In genomic region chr1:156214024-156214748, GRCh38 we compare ENCODE assay signal across 8 cellular contexts. TPM values are rescaled to one million over a fixed set of nuclear protein-coding genes. Genes with fewer than 3 reads are reported as not detected.
DNase-seq lines count a peak whose midpoint lies in the region; ATAC-seq and TF ChIP-seq lines count a peak whose summit lies in the region.

No MANE protein-coding gene starts in this region.

- H3K4me1 ChIP-seq in skeletal muscle tissue (ENCODE audit: control insufficient read depth in 3 of 3, insufficient read depth in 3 of 3, low read length in 3 of 3): peaks cover 19 to 30% (median 19%) of the 10 kb centered on the region in 3 donors

- no peaks in the 10 kb centered on the region for H3K27me3 ChIP-seq in skeletal muscle tissue (ENCODE audit: control insufficient read depth in 3 of 3, insufficient read depth in 3 of 3, low read length in 3 of 3)

- H3K27me3 Mint-ChIP-seq in T-helper 1 cell treated with Interleukin-12 subunit alpha and Interleukin-12 subunit beta and Interleukin-4 antibody, amounts not matched to agents 30 μg/mL and 1 μg/mL, for 36 hours (ENCODE audit: low read depth): no peaks in the 10 kb centered on the region

- peak overlapping the region; percentile 92 to 99 (median 96) for H3K9ac ChIP-seq in skeletal muscle tissue (ENCODE audit: low read depth in 1 of 3, low read length in 3 of 3)

- H3K27ac ChIP-seq in skeletal muscle tissue (ENCODE audit: low read depth, low read length): peak overlapping the region; percentile 96

- H3K4me3 ChIP-seq in fibroblast of mammary gland (ENCODE audit: control insufficient read depth, low read depth, low read length): peak overlapping the region; percentile 94
- peak overlapping the region; percentile 92 to 98 (median 96) for H3K4me3 ChIP-seq in skeletal muscle tissue (ENCODE audit: low read length in 3 of 3)

- TF ChIP-seq CTCF in fibroblast of mammary gland (conservative IDR thresholded peaks at IDR 0.05; ENCODE audit: control insufficient read depth, insufficient read depth, low read depth, low read length): no peak

- H3K4me3 Mint-ChIP-seq in T-helper 1 cell treated with Interleukin-12 subunit alpha and Interleukin-12 subunit beta and Interleukin-4 antibody, amounts not matched to agents 30 μg/mL and 1 μg/mL, for 36 hours: peak overlapping the region; percentile 89

- peaks cover 34% of the 10 kb centered on the region for H3K36me3 Mint-ChIP-seq in T-helper 1 cell treated with Interleukin-12 subunit alpha and Interleukin-12 subunit beta and Interleukin-4 antibody, amounts not matched to agents 30 μg/mL and 1 μg/mL, for 36 hours (ENCODE audit: low read depth)

- H3K9me3 Mint-ChIP-seq in T-helper 1 cell treated with Interleukin-12 subunit alpha and Interleukin-12 subunit beta and Interleukin-4 antibody, amounts not matched to agents 30 μg/mL and 1 μg/mL, for 36 hours: peaks cover 1% of the 10 kb centered on the region

- no peak for ATAC-seq in GM18519 (IDR thresholded peaks at IDR 0.05; ENCODE audit: low FRiP score, unreplicated experiment)

- peaks cover 14 to 18% (median 18%) of the 10 kb centered on the region in 3 donors for H3K36me3 ChIP-seq in skeletal muscle tissue (ENCODE audit: control insufficient read depth in 3 of 3, insufficient read depth in 3 of 3, low read length in 3 of 3)

- H3K27ac Mint-ChIP-seq in T-helper 1 cell treated with Interleukin-12 subunit alpha and Interleukin-12 subunit beta and Interleukin-4 antibody, amounts not matched to agents 30 μg/mL and 1 μg/mL, for 36 hours: peak overlapping the region; percentile 96

- H3K9me3 ChIP-seq in skeletal muscle tissue (ENCODE audit: control insufficient read depth in 3 of 3, low read length in 3 of 3): no peaks in the 10 kb centered on the region

- H3K4me1 Mint-ChIP-seq in T-helper 1 cell treated with Interleukin-12 subunit alpha and Interleukin-12 subunit beta and Interleukin-4 antibody, amounts not matched to agents 30 μg/mL and 1 μg/mL, for 36 hours (ENCODE audit: low read depth): peaks cover 41% of the 10 kb centered on the region

- peak; percentile 53 for DNase-seq in activated CD4-positive, alpha-beta T cell treated with anti-CD3 and anti-CD28 coated beads for 48 hours
- DNase-seq in activated CD4-positive, alpha-beta T cell treated with anti-CD3 and anti-CD28 coated beads, Interleukin-2, amount 50 U/mL, for 4 hours: no peak
- DNase-seq in fibroblast of mammary gland (ENCODE audit: low read depth) (peak; percentile 90), NCI-H1436 treated with DMSO at 0.1 percent for 48 hours (lab: John Stamatoyannopoulos, UW) (no peak), dedifferentiated amniotic fluid mesenchymal stem cell (ENCODE audit: extremely low spot score) (no peak)

RNA-seq across cellular contexts. Expression of gene PMF1, which starts 1.4 kb away (rescaled TPM):
- 50.6 TPM for total RNA-seq in skeletal muscle tissue

RNA-seq across cellular contexts. Expression of gene SLC25A44, which starts 20.3 kb away (rescaled TPM):
- 3.1 TPM for total RNA-seq in skeletal muscle tissue

RNA-seq across cellular contexts. Expression of gene BGLAP, which starts 27.8 kb away (rescaled TPM):
- 1.0 TPM for total RNA-seq in skeletal muscle tissue

RNA-seq across cellular contexts. Expression of gene PAQR6, which starts 33.7 kb away (rescaled TPM):
- total RNA-seq in skeletal muscle tissue: 1.0 TPM

Comparison
In these comparisons a context has a peak if more than half of its experiments do, and no peak if none do; other contexts are left out.
1. DNase-seq: peak in activated CD4-positive, alpha-beta T cell treated with anti-CD3 and anti-CD28 coated beads for 48 hours (single experiment) and fibroblast of mammary gland (single experiment); none in activated CD4-positive, alpha-beta T cell treated with anti-CD3 and anti-CD28 coated beads, Interleukin-2, amount 50 U/mL, for 4 hours (0 of 2), NCI-H1436 treated with DMSO at 0.1 percent for 48 hours (single experiment) and dedifferentiated amniotic fluid mesenchymal stem cell (single experiment).